Comparison of ENCODE assay signal across 15 cellular contexts in the genomic region with DNA sequence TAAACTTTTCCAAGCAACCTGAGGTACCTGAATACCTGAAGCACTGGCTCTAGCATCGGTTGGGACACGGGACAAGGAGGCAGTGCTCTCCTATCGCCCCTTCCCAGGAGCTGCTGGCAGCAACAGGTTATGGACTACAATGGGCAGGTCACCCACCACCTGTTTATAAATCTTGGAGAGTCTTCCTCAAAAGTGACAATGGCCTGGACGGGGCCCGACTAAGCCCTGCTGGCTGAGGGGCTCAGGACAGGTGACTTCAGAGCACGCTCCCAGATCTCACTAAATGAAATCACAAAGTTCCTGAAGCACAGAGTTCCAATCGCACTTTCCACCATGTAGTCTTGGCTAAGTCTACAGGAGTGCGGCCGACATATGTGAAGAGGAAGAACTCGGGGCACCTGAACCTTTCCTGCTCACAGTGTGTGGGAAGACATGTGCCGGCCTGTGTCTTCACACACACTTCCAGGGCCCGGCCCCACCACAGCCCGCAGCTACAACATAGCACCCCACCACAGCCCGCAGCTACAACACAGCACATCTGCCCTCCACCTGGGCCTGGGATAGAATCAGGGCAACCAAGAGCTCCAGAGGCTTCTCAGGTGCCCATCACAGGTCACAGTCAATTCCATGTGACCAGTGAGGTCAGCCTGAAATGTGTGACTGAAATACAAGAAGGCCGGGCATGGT.
"Had no signal": no experiment of that assay in that cellular context is flagged by ENCODE, and none has a peak within 500 bp of the region (broad histone marks: within the 10 kb centered on the region; RNA-seq: fewer than 3 reads in every experiment).

No MANE protein-coding gene starts in this region.

- H3K9me3 ChIP-seq: breast epithelium, testis, uterus had no signal

- H3K27me3 ChIP-seq: breast epithelium, heart right ventricle, testis, uterus had no signal

- H3K4me1 Mint-ChIP-seq: stimulated activated naive CD8-positive, alpha-beta T cell treated with anti-CD3 and anti-CD28 coated beads, Interleukin-15, amount 100 ng/mL, for 72 hours had no signal

- DNase-seq: activated gamma-delta T cell; activated T-cell treated with anti-CD3 and anti-CD28 coated beads, Interleukin-2, amount 50 U/mL, for 4 hours; amygdala; foreskin melanocyte; heart right ventricle; naive thymus-derived CD4-positive, alpha-beta T cell; occipital lobe; stimulated activated CD4-positive, alpha-beta T cell treated with anti-CD3 and anti-CD28 coated beads, Interleukin-15, amount 100 ng/mL, for 24 hours; stimulated activated CD4-positive, alpha-beta T cell treated with anti-CD3 and anti-CD28 coated beads, Interleukin-4, amount 100 ng/mL, for 24 hours; stimulated activated naive CD8-positive, alpha-beta T cell treated with anti-CD3 and anti-CD28 coated beads, Interleukin-15, amount 100 ng/mL, for 72 hours; T-helper 2 cell; testis; uterus had no signal

- H3K27ac Mint-ChIP-seq: activated naive CD8-positive, alpha-beta T cell; naive thymus-derived CD4-positive, alpha-beta T cell; stimulated activated naive CD8-positive, alpha-beta T cell treated with anti-CD3 and anti-CD28 coated beads, Interleukin-15, amount 100 ng/mL, for 72 hours had no signal

- H3K4me1 ChIP-seq: breast epithelium had no signal

- H3K4me3 Mint-ChIP-seq: activated naive CD8-positive, alpha-beta T cell; activated T-cell treated with anti-CD3 and anti-CD28 coated beads, Interleukin-2, amount 50 U/mL, for 4 hours; naive thymus-derived CD4-positive, alpha-beta T cell; stimulated activated naive CD8-positive, alpha-beta T cell treated with anti-CD3 and anti-CD28 coated beads, Interleukin-15, amount 100 ng/mL, for 72 hours had no signal

- H3K4me3 ChIP-seq: breast epithelium, heart right ventricle, testis, uterus had no signal

- H3K27me3 Mint-ChIP-seq: activated naive CD8-positive, alpha-beta T cell; stimulated activated naive CD8-positive, alpha-beta T cell treated with anti-CD3 and anti-CD28 coated beads, Interleukin-15, amount 100 ng/mL, for 72 hours had no signal

- H3K27ac ChIP-seq: breast epithelium, testis, uterus had no signal

- ATAC-seq: activated T-cell treated with anti-CD3 and anti-CD28 coated beads, Interleukin-2, amount 50 U/mL, for 4 hours; heart right ventricle; naive thymus-derived CD4-positive, alpha-beta T cell; stimulated activated naive CD8-positive, alpha-beta T cell treated with anti-CD3 and anti-CD28 coated beads, Interleukin-15, amount 100 ng/mL, for 72 hours had no signal

- H3K36me3 ChIP-seq: breast epithelium, uterus had no signal
